ENCODE assay signal across 17 cellular contexts in the genomic region with DNA sequence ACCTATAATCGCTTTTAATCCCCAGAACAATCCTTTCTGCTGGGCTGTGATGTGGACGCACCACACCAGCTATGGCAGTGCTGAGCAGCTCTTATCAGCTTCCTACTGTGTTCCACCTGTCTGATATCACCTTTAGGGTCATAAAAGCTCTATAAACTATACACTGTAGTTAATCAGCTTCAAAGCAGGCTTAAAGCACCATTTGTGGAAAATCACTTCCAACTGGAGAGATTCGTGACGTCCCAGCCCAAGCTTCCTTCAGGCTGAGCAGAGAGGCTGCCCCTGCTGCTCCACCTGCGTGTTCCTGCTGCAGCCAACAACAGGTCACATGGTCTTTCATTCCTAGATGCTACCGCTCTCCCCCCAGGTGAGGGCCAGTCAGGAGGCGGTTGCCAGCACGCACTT.
"Had no signal": no experiment of that assay in that cellular context is flagged by ENCODE, and none has a peak within 500 bp of the region (broad histone marks: within the 10 kb centered on the region; RNA-seq: fewer than 3 reads in every experiment).

No MANE protein-coding gene starts in this region.

- DNase-seq: activated B cell treated with CpG ODN at 0.5 μM for 24 hours; activated CD4-positive, alpha-beta T cell treated with anti-CD3 and anti-CD28 coated beads for 48 hours; activated CD8-positive, alpha-beta memory T cell treated with anti-CD3 and anti-CD28 coated beads, Interleukin-2, amount 50 U/mL, for 4 hours; activated CD8-positive, alpha-beta T cell treated with anti-CD3 and anti-CD28 coated beads, Interleukin-2, amount 10 ng/mL, durations not matched to agents 7 days and 5 days; activated gamma-delta T cell; activated T-cell treated with anti-CD3 and anti-CD28 coated beads, Interleukin-2, amount 50 U/mL, for 72 hours; islet precursor cell; naive thymus-derived CD4-positive, alpha-beta T cell; retina; stimulated activated CD4-positive, alpha-beta T cell treated with anti-CD3 and anti-CD28 coated beads, Interleukin-15, amount 100 ng/mL, for 24 hours; stimulated activated CD4-positive, alpha-beta T cell treated with anti-CD3 and anti-CD28 coated beads, Interleukin-4, amount 100 ng/mL, for 1 hour; stimulated activated naive CD4-positive, alpha-beta T cell treated with Interleukin-2 at 50 U/mL for 16 hours had no signal

- H3K27me3 Mint-ChIP-seq: activated B cell treated with CpG ODN at 0.5 μM for 24 hours had no signal

- H3K27ac Mint-ChIP-seq: activated B cell treated with CpG ODN at 0.5 μM for 24 hours; activated CD8-positive, alpha-beta T cell treated with anti-CD3 and anti-CD28 coated beads, Interleukin-2, amount 10 ng/mL, durations not matched to agents 7 days and 5 days; activated naive CD4-positive, alpha-beta T cell treated with anti-CD3 and anti-CD28 coated beads, Interleukin-2, amount 50 U/mL, for 72 hours; activated T-cell treated with anti-CD3 and anti-CD28 coated beads, Interleukin-2, amount 50 U/mL, for 72 hours; naive thymus-derived CD4-positive, alpha-beta T cell; type B pancreatic cell had no signal

- H3K4me1 Mint-ChIP-seq: activated B cell treated with CpG ODN at 0.5 μM for 24 hours; naive thymus-derived CD4-positive, alpha-beta T cell had no signal

- H3K4me3 ChIP-seq: gastroesophageal sphincter had no signal

- H3K9me3 ChIP-seq: gastroesophageal sphincter had no signal

- H3K27ac ChIP-seq: gastroesophageal sphincter had no signal

- FAIRE-seq: endometrium had no signal

- H3K9me3 Mint-ChIP-seq: type B pancreatic cell had no signal

- H3K27me3 ChIP-seq: gastroesophageal sphincter had no signal

- H3K36me3 Mint-ChIP-seq: activated naive CD4-positive, alpha-beta T cell treated with anti-CD3 and anti-CD28 coated beads, Interleukin-2, amount 50 U/mL, for 72 hours; naive thymus-derived CD4-positive, alpha-beta T cell; type B pancreatic cell had no signal

- H3K4me3 Mint-ChIP-seq: activated B cell treated with CpG ODN at 0.5 μM for 24 hours; activated CD8-positive, alpha-beta T cell treated with anti-CD3 and anti-CD28 coated beads, Interleukin-2, amount 10 ng/mL, durations not matched to agents 7 days and 5 days; activated T-cell treated with anti-CD3 and anti-CD28 coated beads, Interleukin-2, amount 50 U/mL, for 72 hours; naive thymus-derived CD4-positive, alpha-beta T cell; type B pancreatic cell had no signal

- ATAC-seq: activated CD8-positive, alpha-beta T cell treated with anti-CD3 and anti-CD28 coated beads, Interleukin-2, amount 10 ng/mL, durations not matched to agents 7 days and 5 days; activated naive CD4-positive, alpha-beta T cell treated with anti-CD3 and anti-CD28 coated beads, Interleukin-2, amount 50 U/mL, for 72 hours; activated T-cell treated with anti-CD3 and anti-CD28 coated beads, Interleukin-2, amount 50 U/mL, for 72 hours; gastroesophageal sphincter; left lobe of liver; naive thymus-derived CD4-positive, alpha-beta T cell had no signal

- H3K4me1 ChIP-seq: gastroesophageal sphincter had no signal
